In genomic region chr12:100239589-100239988, GRCh38 we compare ENCODE assay signal across 11 cellular contexts. TPM values are rescaled to one million over a fixed set of nuclear protein-coding genes. Genes with fewer than 3 reads are reported as not detected.
"Had no signal": no experiment of that assay in that cellular context is flagged by ENCODE, and none has a peak within 500 bp of the region (broad histone marks: within the 10 kb centered on the region; RNA-seq: fewer than 3 reads in every experiment).

No MANE protein-coding gene starts in this region.

- H3K36me3 ChIP-seq: HAP-1 had no signal

- H3K4me1 ChIP-seq: HAP-1 had no signal

- H3K9me3 ChIP-seq: HAP-1 had no signal

- H3K27ac ChIP-seq: GM23248 had no signal

- H3K9me3 Mint-ChIP-seq: GM23338, H9, HFFc6 had no signal

- H3K4me2 ChIP-seq: GM23338 had no signal

- H3K4me1 Mint-ChIP-seq: GM23338, H9 had no signal

- H3K4me3 Mint-ChIP-seq: GM23338, H9, HFFc6 had no signal

- H3K27ac Mint-ChIP-seq: GM23338, H9, HFFc6 had no signal

- H3K4me3 ChIP-seq: GM23248, GM23338, HAP-1 had no signal

- H2AFZ ChIP-seq: GM23248, GM23338 had no signal

- ATAC-seq: GM23338, HCT116 had no signal

- DNase-seq: GM23248, GOT3, H7, H9, HCEC 1CT, HFFc6 had no signal

- H3K9ac ChIP-seq: GM23248 had no signal

- FAIRE-seq: H1, H54 had no signal

RNA-seq across cellular contexts. Expression of gene DEPDC4, which starts 27.3 kb away (rescaled TPM):
- total RNA-seq: GM23248 had no signal
